In genomic region chr12:27769142-27769672, GRCh38 we compare ENCODE assay signal across 34 cellular contexts. TPM values are rescaled to one million over a fixed set of nuclear protein-coding genes. Genes with fewer than 3 reads are reported as not detected.
"Had no signal": no experiment of that assay in that cellular context is flagged by ENCODE, and none has a peak within 500 bp of the region (broad histone marks: within the 10 kb centered on the region; RNA-seq: fewer than 3 reads in every experiment).

No MANE protein-coding gene starts in this region.

- ATAC-seq: foreskin keratinocyte; gastroesophageal sphincter; heart left ventricle; left lobe of liver; natural killer cell treated with Interleukin-12 subunit alpha and Interleukin-12 subunit beta and Interleukin-15 and Interleukin-18, amount 100 ng/mL, for 72 hours; stimulated activated naive CD8-positive, alpha-beta T cell treated with anti-CD3 and anti-CD28 coated beads, Interleukin-15, amount 100 ng/mL, for 72 hours; upper lobe of right lung had no signal

- H2AFZ ChIP-seq: hepatocyte, neural progenitor cell, parathyroid adenoma had no signal

- H3K27ac ChIP-seq: colonic mucosa, esophagus muscularis mucosa, foreskin keratinocyte, gastroesophageal sphincter, heart left ventricle, hepatocyte, neural progenitor cell, parathyroid adenoma, right atrium auricular region, sigmoid colon, suprapubic skin, transverse colon, upper lobe of right lung, uterus had no signal

- H3K4me1 ChIP-seq: colonic mucosa, esophagus muscularis mucosa, gastroesophageal sphincter, heart left ventricle, neural progenitor cell, parathyroid adenoma, right atrium auricular region, sigmoid colon, suprapubic skin, transverse colon, upper lobe of right lung, uterus had no signal

- H3K79me2 ChIP-seq: hepatocyte, parathyroid adenoma had no signal

- H3K9me3 ChIP-seq: colonic mucosa, esophagus muscularis mucosa, gastroesophageal sphincter, heart left ventricle, right atrium auricular region, sigmoid colon, suprapubic skin, transverse colon, upper lobe of right lung, uterus had no signal

- H3K36me3 ChIP-seq: colonic mucosa, esophagus muscularis mucosa, gastroesophageal sphincter, heart left ventricle, neural progenitor cell, right atrium auricular region, sigmoid colon, suprapubic skin, transverse colon, upper lobe of right lung, uterus had no signal

- H3K27me3 ChIP-seq: colonic mucosa, esophagus muscularis mucosa, foreskin keratinocyte, gastroesophageal sphincter, heart left ventricle, hepatocyte, neural progenitor cell, right atrium auricular region, sigmoid colon, suprapubic skin, transverse colon, upper lobe of right lung, uterus had no signal

- DNase-seq: colonic mucosa; dermis blood vessel endothelial cell; effector memory CD4-positive, alpha-beta T cell; heart left ventricle; naive B cell; sigmoid colon; stimulated activated CD4-positive, alpha-beta T cell treated with anti-CD3 and anti-CD28 coated beads, Interleukin-15, amount 100 ng/mL, for 24 hours; stimulated activated CD4-positive, alpha-beta T cell treated with anti-CD3 and anti-CD28 coated beads, Interleukin-2, amount 100 ng/mL, for 48 hours; stimulated activated naive CD4-positive, alpha-beta T cell; stimulated activated naive CD8-positive, alpha-beta T cell treated with anti-CD3 and anti-CD28 coated beads, Interleukin-15, amount 100 ng/mL, for 72 hours; transverse colon; upper lobe of right lung; uterus had no signal

- FAIRE-seq: endothelial cell of umbilical vein had no signal

- H3K4me3 ChIP-seq: colonic mucosa, esophagus muscularis mucosa, gastroesophageal sphincter, heart left ventricle, hepatocyte, lung, neural progenitor cell, right atrium auricular region, sigmoid colon, suprapubic skin, transverse colon, upper lobe of right lung, uterus had no signal

- H3K9ac ChIP-seq: neural progenitor cell, parathyroid adenoma had no signal

- H3K4me2 ChIP-seq: hepatocyte, neural progenitor cell had no signal

RNA-seq across cellular contexts. Expression of gene MANSC4, which starts 10.8 kb away (rescaled TPM):
- total RNA-seq: chondrocyte; colonic mucosa; dermis blood vessel endothelial cell; endothelial cell of umbilical vein; epithelial cell of proximal tubule; gastroesophageal sphincter; heart left ventricle; kidney epithelial cell; left lobe of liver; liver; lung; mesenteric fat pad; mononuclear cell; natural killer cell treated with Interleukin-12 subunit alpha and Interleukin-12 subunit beta and Interleukin-15 and Interleukin-18, amount 100 ng/mL, for 72 hours; osteoblast; right atrium auricular region; sigmoid colon; skeletal muscle tissue; suprapubic skin; transverse colon; upper lobe of right lung had no signal
- polyA plus RNA-seq: endothelial cell of umbilical vein, fibroblast of lung, heart left ventricle, hepatocyte, liver, lung, sigmoid colon had no signal
